ENCODE assay signal across 8 cellular contexts in genomic region chr14:21846902-21847301, GRCh38.
DNase-seq lines count a peak whose midpoint lies in the region; ATAC-seq, FAIRE-seq and TF ChIP-seq lines count a peak whose summit lies in the region.
"Not testable (repeated sequence)": the region's sequence is repeated elsewhere in the genome, so short reads cannot be mapped to it uniquely, and the experiment has no call there.

No MANE protein-coding gene starts in this region.

- not testable (repeated sequence) for H3K4me2 ChIP-seq in A549

- not testable (repeated sequence) for FAIRE-seq in A549 (lab: Jason Lieb, UNC)

- H3K4me3 Mint-ChIP-seq in T-helper 1 cell treated with Interleukin-12 subunit alpha and Interleukin-12 subunit beta and Interleukin-4 antibody, amounts not matched to agents 30 μg/mL and 1 μg/mL, for 36 hours = peak overlapping the region; percentile 87
- H3K4me3 Mint-ChIP-seq in activated CD4-positive, alpha-beta memory T cell treated with anti-CD3 and anti-CD28 coated beads for 36 hours = peak overlapping the region; percentile 84
- H3K4me3 Mint-ChIP-seq in activated T-cell treated with anti-CD3 and anti-CD28 coated beads, Interleukin-2, amount 50 U/mL, for 72 hours = peak overlapping the region; percentile 78 to 87

- TF ChIP-seq RAD21 in A549 (conservative IDR thresholded peaks at IDR 0.05 in 1 of 2, IDR thresholded peaks at IDR 0.05 in 1 of 2) = not testable (repeated sequence)

- not testable (repeated sequence) for H3K36me3 ChIP-seq in left lung

- peaks cover 15% of the 10 kb centered on the region for H3K36me3 Mint-ChIP-seq in T-helper 1 cell treated with Interleukin-12 subunit alpha and Interleukin-12 subunit beta and Interleukin-4 antibody, amounts not matched to agents 30 μg/mL and 1 μg/mL, for 36 hours (ENCODE audit: low read depth)
- H3K36me3 Mint-ChIP-seq in activated CD4-positive, alpha-beta memory T cell treated with anti-CD3 and anti-CD28 coated beads for 36 hours = peaks cover 21% of the 10 kb centered on the region
- not testable (repeated sequence) for H3K36me3 Mint-ChIP-seq in activated T-cell treated with anti-CD3 and anti-CD28 coated beads, Interleukin-2, amount 50 U/mL, for 72 hours (ENCODE audit: insufficient read depth in 2 of 2)
- peaks cover 7 to 17% of the 10 kb centered on the region in 2 donors for H3K36me3 Mint-ChIP-seq in activated naive CD4-positive, alpha-beta T cell treated with anti-CD3 and anti-CD28 coated beads, Interleukin-2, amount 50 U/mL, for 72 hours

- intact Hi-C loops in activated CD4-positive, alpha-beta memory T cell treated with anti-CD3 and anti-CD28 coated beads for 36 hours (cut with micrococcal nuclease) = loop anchor here (2.0 kb wide), 2 partner anchors 22 to 710 kb away; no protein-coding TSS in a partner anchor
- intact Hi-C loops in left lung (cut with DNase I); sciatic nerve (cut with DNase I): not testable (repeated sequence)

- H3K4me3 ChIP-seq in A549, left lung: not testable (repeated sequence)

- not testable (repeated sequence) for TF ChIP-seq POLR2A in A549 (IDR thresholded peaks at IDR 0.05; ENCODE audit: low read length)

- CTCF ChIA-PET in A549 (lab: Yijun Ruan, JAX) = interaction anchor here (0.9 to 1.0 kb wide), 2 partner anchors 15 to 71 kb away, joined by 3 read pairs; no protein-coding TSS in a partner anchor
- CTCF ChIA-PET in activated CD4-positive, alpha-beta memory T cell treated with anti-CD3 and anti-CD28 coated beads for 36 hours (lab: Charles Lee) = interaction anchor here (0.6 to 6.4 kb wide), 8 partner anchors 10 to 709 kb away, joined by 3 to 80 read pairs (median 4); no protein-coding TSS in a partner anchor

- not testable (repeated sequence) for DNase-seq in A549 (ENCODE audit: low read depth in 1 of 2, low spot score in 1 of 2); activated naive CD4-positive, alpha-beta T cell treated with anti-CD3 and anti-CD28 coated beads, Interleukin-2, amount 50 U/mL, for 72 hours (ENCODE audit: low spot score in 2 of 2); left lung; sciatic nerve (ENCODE audit: low spot score)
- DNase-seq in activated CD4-positive, alpha-beta memory T cell treated with anti-CD3 and anti-CD28 coated beads for 36 hours = peak; percentile 50
- peak in 1 of 2 donors; percentile 39 for DNase-seq in activated T-cell treated with anti-CD3 and anti-CD28 coated beads, Interleukin-2, amount 50 U/mL, for 72 hours

- H3K9me3 Mint-ChIP-seq in T-helper 1 cell treated with Interleukin-12 subunit alpha and Interleukin-12 subunit beta and Interleukin-4 antibody, amounts not matched to agents 30 μg/mL and 1 μg/mL, for 36 hours; activated CD4-positive, alpha-beta memory T cell treated with anti-CD3 and anti-CD28 coated beads for 36 hours; activated T-cell treated with anti-CD3 and anti-CD28 coated beads, Interleukin-2, amount 50 U/mL, for 72 hours; activated naive CD4-positive, alpha-beta T cell treated with anti-CD3 and anti-CD28 coated beads, Interleukin-2, amount 50 U/mL, for 72 hours: not testable (repeated sequence)

- POLR2A ChIA-PET in A549 (lab: Yijun Ruan, JAX) = not testable (repeated sequence)
- POLR2A ChIA-PET in activated CD4-positive, alpha-beta memory T cell treated with anti-CD3 and anti-CD28 coated beads for 36 hours (lab: Charles Lee) = interaction anchor here (0.6 to 1.9 kb wide), 9 partner anchors 15 to 1135 kb away, joined by 3 to 7 read pairs (median 4); no protein-coding TSS in a partner anchor

- not testable (repeated sequence) for TF ChIP-seq EP300 in A549 (IDR thresholded peaks at IDR 0.05)

- not testable (repeated sequence) for H3K27ac ChIP-seq in A549, left lung

- peaks cover 48% of the 10 kb centered on the region for H3K27me3 Mint-ChIP-seq in T-helper 1 cell treated with Interleukin-12 subunit alpha and Interleukin-12 subunit beta and Interleukin-4 antibody, amounts not matched to agents 30 μg/mL and 1 μg/mL, for 36 hours (ENCODE audit: low read depth)
- H3K27me3 Mint-ChIP-seq in activated CD4-positive, alpha-beta memory T cell treated with anti-CD3 and anti-CD28 coated beads for 36 hours = peaks cover 14% of the 10 kb centered on the region
- H3K27me3 Mint-ChIP-seq in activated T-cell treated with anti-CD3 and anti-CD28 coated beads, Interleukin-2, amount 50 U/mL, for 72 hours (ENCODE audit: low read depth) = peaks cover 25% of the 10 kb centered on the region

- H3K9me3 ChIP-seq in A549, left lung: not testable (repeated sequence)

- not testable (repeated sequence) for H3K27me3 ChIP-seq in left lung

- peak; percentile 28 to 54; a peak in 4 of 6 replicates for ATAC-seq in A549
- ATAC-seq in HG02852 (IDR thresholded peaks at IDR 0.05; ENCODE audit: unreplicated experiment) = peak; percentile 57
- peak; percentile 77 to 83 for ATAC-seq in activated T-cell treated with anti-CD3 and anti-CD28 coated beads, Interleukin-2, amount 50 U/mL, for 72 hours (replicated peaks in 1 of 2)
- ATAC-seq in activated naive CD4-positive, alpha-beta T cell treated with anti-CD3 and anti-CD28 coated beads, Interleukin-2, amount 50 U/mL, for 72 hours = peak; percentile 69 to 76
- ATAC-seq in left lung = peak; percentile 12
- peak; percentile 45 for ATAC-seq in sciatic nerve

- not testable (repeated sequence) for H3K4me1 ChIP-seq in A549, left lung

- TF ChIP-seq CTCF in A549 (IDR thresholded peaks at IDR 0.05); left lung (IDR thresholded peaks at IDR 0.05): not testable (repeated sequence)

- peak overlapping the region; percentile 87 for H3K27ac Mint-ChIP-seq in T-helper 1 cell treated with Interleukin-12 subunit alpha and Interleukin-12 subunit beta and Interleukin-4 antibody, amounts not matched to agents 30 μg/mL and 1 μg/mL, for 36 hours
- H3K27ac Mint-ChIP-seq in activated CD4-positive, alpha-beta memory T cell treated with anti-CD3 and anti-CD28 coated beads for 36 hours = peak overlapping the region; percentile 90
- H3K27ac Mint-ChIP-seq in activated T-cell treated with anti-CD3 and anti-CD28 coated beads, Interleukin-2, amount 50 U/mL, for 72 hours = peak overlapping the region; percentile 77
- peak overlapping the region; percentile 85 to 96 for H3K27ac Mint-ChIP-seq in activated naive CD4-positive, alpha-beta T cell treated with anti-CD3 and anti-CD28 coated beads, Interleukin-2, amount 50 U/mL, for 72 hours

- peaks cover 10% of the 10 kb centered on the region for H3K4me1 Mint-ChIP-seq in T-helper 1 cell treated with Interleukin-12 subunit alpha and Interleukin-12 subunit beta and Interleukin-4 antibody, amounts not matched to agents 30 μg/mL and 1 μg/mL, for 36 hours (ENCODE audit: low read depth)
- not testable (repeated sequence) for H3K4me1 Mint-ChIP-seq in activated CD4-positive, alpha-beta memory T cell treated with anti-CD3 and anti-CD28 coated beads for 36 hours (ENCODE audit: low read depth)
- H3K4me1 Mint-ChIP-seq in activated T-cell treated with anti-CD3 and anti-CD28 coated beads, Interleukin-2, amount 50 U/mL, for 72 hours (ENCODE audit: low read depth) = peaks cover 14% of the 10 kb centered on the region

- WGBS in A549 (ENCODE audit: missing lambda C conversion rate) = under 1% methylated on average over 11 of the region's 11 CpGs

TF ChIP-seq in A549, 52 proteins besides CTCF, POLR2A, EP300 and RAD21:
- TF ChIP-seq CBX8 (IDR thresholded peaks at IDR 0.05) = peak; percentile 82

Comparison
In these comparisons a context has a peak if more than half of its experiments do, and no peak if none do; other contexts are left out.
1. ATAC-seq: peak in every context shown above with its lines; median percentile 80 in activated T-cell treated with anti-CD3 and anti-CD28 coated beads, Interleukin-2, amount 50 U/mL, for 72 hours; 72 in activated naive CD4-positive, alpha-beta T cell treated with anti-CD3 and anti-CD28 coated beads, Interleukin-2, amount 50 U/mL, for 72 hours; 57 in HG02852; 45 in sciatic nerve; 41 in A549; 12 in left lung.